22 cellular contexts compared by ENCODE assay signal in genomic region chr15:58669108-58669507, GRCh38.
DNase-seq lines count a peak whose midpoint lies in the region; TF ChIP-seq lines count a peak whose summit lies in the region.
"Had no signal": no experiment of that assay in that cellular context is flagged by ENCODE, and none has a peak within 500 bp of the region (broad histone marks: within the 10 kb centered on the region; RNA-seq: fewer than 3 reads in every experiment).

No MANE protein-coding gene starts in this region.

- H3K4me3 ChIP-seq in choroid plexus epithelial cell (ENCODE audit: low read depth, low read length), result no peak overlapping the region
- H3K4me3 ChIP-seq: coronary artery, esophagus squamous epithelium, SJSA1, skin epidermis, upper lobe of right lung had no signal

- no peak for TF ChIP-seq CTCF in choroid plexus epithelial cell (conservative IDR thresholded peaks at IDR 0.05; ENCODE audit: low read depth, low read length)

- peak; percentile 21 for DNase-seq in DMS53 (lab: John Stamatoyannopoulos, UW)
- no peak for DNase-seq in DMS53 treated with DMSO at 0.1 percent for 48 hours (lab: John Stamatoyannopoulos, UW; ENCODE audit: unreplicated experiment)
- peak in 2 of 3 experiments; percentile 45 to 91 for DNase-seq in NCI-H1417 (lab: John Stamatoyannopoulos, UW)
- peak; percentile 23 for DNase-seq in choroid plexus epithelial cell (ENCODE audit: low read depth)
- DNase-seq in kidney tubule cell (ENCODE audit: low spot score), result peak; percentile 6
- no peak for DNase-seq in NAMALWA (ENCODE audit: low spot score)
- no peak for DNase-seq in DMS 273 (lab: John Stamatoyannopoulos, UW; ENCODE audit: unreplicated experiment)
- DNase-seq in H4 (ENCODE audit: low spot score), result no peak
- DNase-seq: activated CD4-positive, alpha-beta T cell treated with anti-CD3 and anti-CD28 coated beads, Interleukin-2, amount 10 ng/mL, durations not matched to agents 24 days and 14 days; activated T-cell treated with anti-CD3 and anti-CD28 coated beads, Interleukin-2, amount 50 U/mL, for 4 hours; brain microvascular endothelial cell; CD8-positive, alpha-beta memory T cell; DMS79; esophagus squamous epithelium; Kasumi-1; NCI-H2029; stimulated activated CD4-positive, alpha-beta T cell treated with anti-CD3 and anti-CD28 coated beads, Interleukin-1b, Interleukin-23, amount 100 ng/mL, for 48 hours; T-helper 1 cell; upper lobe of right lung had no signal

Comparison
In these comparisons a context has a peak if more than half of its experiments do, and no peak if none do; other contexts are left out.
1. DNase-seq: peak in DMS53 (single experiment), NCI-H1417 (2 of 3), choroid plexus epithelial cell (single experiment) and kidney tubule cell (single experiment); none in DMS53 treated with DMSO at 0.1 percent for 48 hours (single experiment), NAMALWA (single experiment), DMS 273 (single experiment) and H4 (single experiment).